ENCODE assay signal across 1 cellular context in genomic region chr7:151011097-151011409, GRCh38.
A peak's percentile ranks its signal among the peaks of the same experiment; 100 is the strongest.
TF ChIP-seq lines count a peak whose summit lies in the region.

No MANE protein-coding gene starts in this region.

TF ChIP-seq in K562, 482 proteins besides CTCF, POLR2A, EP300 and RAD21 (continued from another document):
- TF ChIP-seq NR2C1 (IDR thresholded peaks at IDR 0.05) (no peak), NR2C1 (tag; IDR thresholded peaks at IDR 0.05) (0 out of 2 replicates have a peak, but pooled peaks have one; percentile 5)
